In genomic region chr21:38902608-38903445, GRCh38 we compare ENCODE assay signal across 18 cellular contexts.
DNase-seq lines count a peak whose midpoint lies in the region; ATAC-seq and TF ChIP-seq lines count a peak whose summit lies in the region.
"Had no signal": no experiment of that assay in that cellular context is flagged by ENCODE, and none has a peak within 500 bp of the region (broad histone marks: within the 10 kb centered on the region; RNA-seq: fewer than 3 reads in every experiment).

No MANE protein-coding gene starts in this region.

- H3K4me1 ChIP-seq in heart left ventricle (peaks cover 0 to 32% (median 16%) of the 10 kb centered on the region in 12 donors), psoas muscle (peaks cover 39% of the 10 kb centered on the region), urinary bladder (ENCODE audit: insufficient read depth) (no peaks in the 10 kb centered on the region)

- intact Hi-C loops in heart left ventricle (cut with DNase I) (loop anchor here in 1 of 10 donors (5.0 kb wide), 1 partner anchor 36 kb away; no protein-coding TSS in a partner anchor), cardiac septum (cut with DNase I) (no loop called here), psoas muscle (cut with DNase I) (loop anchor here (5.0 kb wide), 2 partner anchors 46 to 81 kb away; no protein-coding TSS in a partner anchor)

- H3K27me3 ChIP-seq in heart left ventricle (no peaks in the 10 kb centered on the region), psoas muscle (ENCODE audit: insufficient read depth in 3 of 3, low read length in 2 of 3) (no peaks in the 10 kb centered on the region)
- H3K27me3 ChIP-seq: BLaER1, upper lobe of left lung had no signal

- peak overlapping the region in 11 of 12 donors; percentile 35 to 79 (median 68) for H3K27ac ChIP-seq in heart left ventricle
- H3K27ac ChIP-seq in psoas muscle: peak overlapping the region; percentile 96
- peak overlapping the region; percentile 26 for H3K27ac ChIP-seq in urinary bladder (ENCODE audit: low read depth)
- H3K27ac ChIP-seq: BLaER1 had no signal

- DNase-seq in heart left ventricle (no peak), cardiac septum (ENCODE audit: low spot score) (no peak), fibroblast of the aortic adventitia (ENCODE audit: low read depth) (peak; percentile 22), psoas muscle (no peak), SHP77 (lab: John Stamatoyannopoulos, UW) (no peak), islet precursor cell (no peak)
- DNase-seq: activated CD4-positive, alpha-beta T cell treated with anti-CD3 and anti-CD28 coated beads for 36 hours; activated CD8-positive, alpha-beta memory T cell treated with anti-CD3 and anti-CD28 coated beads, Interleukin-2, amount 10 ng/mL, durations not matched to agents 7 days and 5 days; activated naive CD8-positive, alpha-beta T cell treated with anti-CD3 and anti-CD28 coated beads, Interleukin-2, amount 10 ng/mL, durations not matched to agents 7 days and 5 days; caudate nucleus; immature natural killer cell; naive thymus-derived CD8-positive, alpha-beta T cell; NCI-H2107; NCI-H524; upper lobe of left lung had no signal

- H3K9me3 ChIP-seq in heart left ventricle: peaks cover 0 to 9% (median 0%) of the 10 kb centered on the region in 12 donors
- no peaks in the 10 kb centered on the region for H3K9me3 ChIP-seq in psoas muscle
- H3K9me3 ChIP-seq: upper lobe of left lung had no signal

- ATAC-seq in heart left ventricle: no peak
- peak in 2 of 4 donors; percentile 13 to 28 for ATAC-seq in psoas muscle
- no peak for ATAC-seq in HG02840 (IDR thresholded peaks at IDR 0.05; ENCODE audit: low FRiP score, unreplicated experiment)
- ATAC-seq: activated CD4-positive, alpha-beta T cell treated with anti-CD3 and anti-CD28 coated beads for 36 hours; activated CD8-positive, alpha-beta memory T cell treated with anti-CD3 and anti-CD28 coated beads, Interleukin-2, amount 10 ng/mL, durations not matched to agents 7 days and 5 days; naive thymus-derived CD8-positive, alpha-beta T cell had no signal

- TF ChIP-seq CTCF in heart left ventricle (IDR thresholded peaks at IDR 0.05): no peak
- no peak for TF ChIP-seq CTCF in fibroblast of the aortic adventitia (IDR thresholded peaks at IDR 0.05; ENCODE audit: insufficient read depth, low read length)
- TF ChIP-seq CTCF in psoas muscle (IDR thresholded peaks at IDR 0.05): no peak

- TF ChIP-seq POLR2A in heart left ventricle (IDR thresholded peaks at IDR 0.05): no peak

- H3K4me3 ChIP-seq in heart left ventricle: no peak overlapping the region
- no peak overlapping the region for H3K4me3 ChIP-seq in fibroblast of the aortic adventitia (ENCODE audit: low read depth, low read length)
- no peak overlapping the region for H3K4me3 ChIP-seq in psoas muscle
- no peak overlapping the region for H3K4me3 ChIP-seq in urinary bladder (ENCODE audit: low read depth, low read length)
- H3K4me3 ChIP-seq: BLaER1, upper lobe of left lung had no signal

- WGBS in heart left ventricle, 4 donors: 76 to 88% (median 78%) methylated on average over 9 of the region's 9 CpGs
- WGBS in psoas muscle, 3 donors: 62 to 83% (median 75%) methylated on average over 9 of the region's 9 CpGs
- 76% methylated on average over 9 of the region's 9 CpGs for WGBS in urinary bladder

- H3K36me3 ChIP-seq in heart left ventricle (no peaks in the 10 kb centered on the region), psoas muscle (ENCODE audit: insufficient read depth in 1 of 2, low read depth in 1 of 2) (no peaks in the 10 kb centered on the region), urinary bladder (ENCODE audit: insufficient read depth) (no peaks in the 10 kb centered on the region)
- H3K36me3 ChIP-seq: BLaER1, upper lobe of left lung had no signal

Comparison
In these comparisons a context has a peak if more than half of its experiments do, and no peak if none do; other contexts are left out.
1. H3K27ac ChIP-seq: peak in every context shown above with its lines; median percentile 96 in psoas muscle; 68 in heart left ventricle; 26 in urinary bladder.